In genomic region chr1:235129774-235130570, GRCh38 we compare ENCODE assay signal across 13 cellular contexts. TPM values are rescaled to one million over a fixed set of nuclear protein-coding genes. Genes with fewer than 3 reads are reported as not detected.
DNase-seq lines count a peak whose midpoint lies in the region; ATAC-seq, FAIRE-seq and TF ChIP-seq lines count a peak whose summit lies in the region.
"Had no signal": no experiment of that assay in that cellular context is flagged by ENCODE, and none has a peak within 500 bp of the region (broad histone marks: within the 10 kb centered on the region; RNA-seq: fewer than 3 reads in every experiment).

No MANE protein-coding gene starts in this region.

- 87% methylated on average over 4 of the region's 4 CpGs for WGBS in K562 (ENCODE audit: insufficient coverage, low coverage, missing lambda C conversion rate)
- WGBS in upper lobe of left lung, 2 donors = 95 to 96% methylated on average over 4 of the region's 4 CpGs

- peaks cover 31% of the 10 kb centered on the region for H3K4me1 Mint-ChIP-seq in activated CD4-positive, alpha-beta T cell treated with anti-CD3 and anti-CD28 coated beads for 36 hours
- H3K4me1 Mint-ChIP-seq in neural crest cell = peaks cover 29% of the 10 kb centered on the region

- H3K4me1 ChIP-seq in K562 (replicated peaks in 1 of 2; ENCODE audit: control insufficient read depth in 2 of 2, insufficient read depth in 2 of 2, low read length in 2 of 2) (peaks cover 6 to 11% of the 10 kb centered on the region in 2 experiments; a peak in 4 of 5 replicates), upper lobe of left lung (peaks cover 13 to 34% (median 17%) of the 10 kb centered on the region in 4 donors)

- FAIRE-seq in K562 (lab: Jason Lieb, UNC) = no peak

- no peak overlapping the region for H3K4me2 ChIP-seq in K562 (ENCODE audit: insufficient read depth, low read length)

- no peaks in the 10 kb centered on the region for H3K9me3 Mint-ChIP-seq in activated CD4-positive, alpha-beta T cell treated with anti-CD3 and anti-CD28 coated beads for 36 hours (ENCODE audit: low read depth)
- H3K9me3 Mint-ChIP-seq in neural crest cell = no peaks in the 10 kb centered on the region

- DNase-seq in activated CD4-positive, alpha-beta T cell treated with anti-CD3 and anti-CD28 coated beads for 36 hours = no peak
- no peak for DNase-seq in activated CD4-positive, alpha-beta T cell treated with anti-CD3 and anti-CD28 coated beads for 48 hours
- DNase-seq in LNCaP clone FGC (ENCODE audit: low read depth) (peak; percentile 13), K562 (ENCODE audit: extremely low read depth in 1 of 4, low spot score in 3 of 4) (no peak), neural crest cell (ENCODE audit: low read depth, low spot score) (no peak), dermis blood vessel endothelial cell (no peak), G401 (ENCODE audit: low spot score) (no peak), upper lobe of left lung (no peak)
- DNase-seq: DMS79 treated with DMSO at 0.1 percent for 48 hours, HCEC 1CT, NCI-H2081, T-helper 9 cell, trophoblast cell had no signal

- no peaks in the 10 kb centered on the region for H3K27me3 Mint-ChIP-seq in activated CD4-positive, alpha-beta T cell treated with anti-CD3 and anti-CD28 coated beads for 36 hours
- H3K27me3 Mint-ChIP-seq in neural crest cell (ENCODE audit: low read depth) = no peaks in the 10 kb centered on the region

- H3K4me3 ChIP-seq in LNCaP clone FGC (ENCODE audit: low read depth, low read length) = no peak overlapping the region
- no peak overlapping the region for H3K4me3 ChIP-seq in K562
- H3K4me3 ChIP-seq in upper lobe of left lung = no peak overlapping the region

- CTCF ChIA-PET in activated CD4-positive, alpha-beta T cell treated with anti-CD3 and anti-CD28 coated beads for 36 hours (lab: Charles Lee) = interaction anchor here (0.7 to 1.4 kb wide), 2 partner anchors 9 to 27 kb away, joined by 3 to 4 read pairs; no protein-coding TSS in a partner anchor
- CTCF ChIA-PET in K562 (lab: Yijun Ruan, JAX; ENCODE audit: low intra/inter-chr PET ratio) = no interaction called here

- H3K27ac ChIP-seq in K562 (ENCODE audit: extremely low read depth, low read depth, low read length) (peak overlapping the region; percentile 98; the same call in 1 of the 3 replicates), upper lobe of left lung (no peak overlapping the region)

- peaks cover 18% of the 10 kb centered on the region; the same call in 1 of the 2 replicates for H4K20me1 ChIP-seq in K562 (replicated peaks; ENCODE audit: control insufficient read depth, insufficient read depth, low read length)

- H3K79me2 ChIP-seq in K562 (ENCODE audit: control insufficient read depth, insufficient read depth, low read length) = peaks cover 41% of the 10 kb centered on the region

- TF ChIP-seq CTCF in LNCaP clone FGC (IDR thresholded peaks at IDR 0.05; ENCODE audit: control insufficient read depth, extremely low read depth, insufficient read depth) = no peak
- TF ChIP-seq CTCF in K562 (IDR thresholded peaks at IDR 0.05 in 2 of 3, conservative IDR thresholded peaks at IDR 0.05 in 1 of 3; ENCODE audit: insufficient read depth in 2 of 3, low read depth in 1 of 3, low read length in 3 of 3) = no peak
- TF ChIP-seq CTCF in neural crest cell (conservative IDR thresholded peaks at IDR 0.05) = no peak
- no peak for TF ChIP-seq CTCF in upper lobe of left lung (IDR thresholded peaks at IDR 0.05)

- peaks cover 56% of the 10 kb centered on the region for H3K36me3 ChIP-seq in K562 (ENCODE audit: control insufficient read depth, insufficient read depth, low read length)
- H3K36me3 ChIP-seq in upper lobe of left lung = peaks cover 6 to 43% (median 23%) of the 10 kb centered on the region in 4 donors

- H3K36me3 Mint-ChIP-seq in activated CD4-positive, alpha-beta T cell treated with anti-CD3 and anti-CD28 coated beads for 36 hours (ENCODE audit: low read depth) = peaks cover 34% of the 10 kb centered on the region
- peaks cover 20% of the 10 kb centered on the region for H3K36me3 Mint-ChIP-seq in neural crest cell (ENCODE audit: low read depth)

- no peak; the same call in 1 of the 2 replicates for TF ChIP-seq POLR2A in K562 (conservative IDR thresholded peaks at IDR 0.05)
- TF ChIP-seq POLR2A in upper lobe of left lung (IDR thresholded peaks at IDR 0.05) = no peak

- H3K27me3 ChIP-seq in K562 (ENCODE audit: control insufficient read depth in 2 of 2, insufficient read depth in 2 of 2, low read length in 2 of 2) (no peaks in the 10 kb centered on the region), upper lobe of left lung (no peaks in the 10 kb centered on the region)

- peak overlapping the region; percentile 81 for H3K27ac Mint-ChIP-seq in activated CD4-positive, alpha-beta T cell treated with anti-CD3 and anti-CD28 coated beads for 36 hours
- no peak overlapping the region for H3K27ac Mint-ChIP-seq in neural crest cell (ENCODE audit: unreplicated experiment)

- TF ChIP-seq EP300 in K562 (IDR thresholded peaks at IDR 0.05; ENCODE audit: low read length) (no peak), upper lobe of left lung (IDR thresholded peaks at IDR 0.05) (no peak)

- ATAC-seq in activated CD4-positive, alpha-beta T cell treated with anti-CD3 and anti-CD28 coated beads for 36 hours = no peak
- ATAC-seq in K562 (no peak), upper lobe of left lung (ENCODE audit: low FRiP score in 2 of 2) (no peak)

- TF ChIP-seq RAD21 in K562 (CRISPR knock-in tag; conservative IDR thresholded peaks at IDR 0.05 in 1 of 2, IDR thresholded peaks at IDR 0.05 in 1 of 2) = no peak

- H3K4me3 Mint-ChIP-seq in activated CD4-positive, alpha-beta T cell treated with anti-CD3 and anti-CD28 coated beads for 36 hours = no peak overlapping the region
- H3K4me3 Mint-ChIP-seq in neural crest cell = peak overlapping the region; percentile 99

- H3K9me3 ChIP-seq in K562 (replicated peaks; ENCODE audit: control insufficient read depth, insufficient read depth, low read depth, low read length) (no peaks in the 10 kb centered on the region), upper lobe of left lung (no peaks in the 10 kb centered on the region)

- in situ Hi-C loops in K562 (cut with MboI) (no loop called here), G401 (cut with HindIII; ENCODE audit: low sequenced_read_pairs) (no loop called here)

- BruUV-seq in K562 (replicated peaks; lab: Mats Ljungman, UMichigan) = no TSS peak

- no peaks in the 10 kb centered on the region for H3K9me1 ChIP-seq in K562 (ENCODE audit: control insufficient read depth, insufficient read depth, low read length)

- POLR2A ChIA-PET in activated CD4-positive, alpha-beta T cell treated with anti-CD3 and anti-CD28 coated beads for 36 hours (lab: Charles Lee) = interaction anchor here (1.0 kb wide), 1 partner anchor 31 kb away, joined by 3 read pairs; the partner anchor contains the start of gene RBM34
- POLR2A ChIA-PET in K562 (lab: Yijun Ruan, JAX) = interaction anchor here (0.6 to 2.6 kb wide), 7 partner anchors 10 to 508 kb away, joined by 3 to 21 read pairs (median 5); partner anchors contain the start of gene RBM34

- no peak overlapping the region for H2AFZ ChIP-seq in K562 (ENCODE audit: low read depth, low read length)

- intact Hi-C loops in activated CD4-positive, alpha-beta T cell treated with anti-CD3 and anti-CD28 coated beads for 36 hours (cut with DNase I, micrococcal nuclease) = loop anchor here (1.0 to 5.0 kb wide), 4 partner anchors 25 to 727 kb away; partner anchors contain the start of gene RBM34 (in 1 of the 2)
- intact Hi-C loops in K562 (cut with micrococcal nuclease) = loop anchor here (2.0 kb wide), 1 partner anchor 31 kb away; the partner anchor contains the start of gene RBM34

- H3K9ac ChIP-seq in K562 (ENCODE audit: insufficient read depth in 1 of 2, low read depth in 2 of 2, low read length in 2 of 2) = no peak overlapping the region; a peak in 1 of 4 replicates

RNA-seq across cellular contexts. Expression of gene TOMM20, which starts 1.3 kb away (rescaled TPM):
- total RNA-seq in activated CD4-positive, alpha-beta T cell treated with anti-CD3 and anti-CD28 coated beads for 36 hours = 100 to 1,000 TPM in 1 of 2 experiments, 10 to 100 TPM in 1; 62.1 to 148 TPM
- 63.5 and 133 TPM in 2 replicates for total RNA-seq in K562 (2011; cell fraction: chromatin; rRNA removed; ENCODE audit: low replicate concordance)
- 96.9 and 106 TPM in 2 replicates for total RNA-seq in K562 (2011; cell fraction: nucleolus; rRNA removed)
- total RNA-seq in K562 (2011; cell fraction: nucleoplasm; rRNA removed) = 165 and 259 TPM in 2 replicates
- 136 and 154 TPM in 2 replicates for total RNA-seq in K562 (2014; rRNA removed)
- total RNA-seq in K562 (2014; rRNA removed; fragmentation: Illumina TruSeq; extraction: Trizol) = 165 and 211 TPM in 2 replicates
- total RNA-seq in K562 (2015; rRNA removed; fragmentation: Illumina TruSeq; extraction: Trizol) = 124 and 131 TPM in 2 replicates
- 222 and 252 TPM in 2 replicates for total RNA-seq in K562 (2021)
- 334 and 469 TPM in 2 replicates for polyA plus RNA-seq in K562 (2011; rRNA removed)
- polyA plus RNA-seq in K562 (2011; cell fraction: cytosol; rRNA removed) = 47.6 and 124 TPM in 2 replicates
- polyA plus RNA-seq in K562 (2011; cell fraction: nucleus; rRNA removed) = 46.1 and 107 TPM in 2 replicates
- polyA plus RNA-seq in K562 (2012) = 197 and 293 TPM in 2 replicates
- 231 and 254 TPM in 2 replicates for polyA plus RNA-seq in K562 (2014; fragmentation: Illumina TruSeq; extraction: Trizol)
- 100 to 1,000 TPM in 1 of 2 experiments, 10 to 100 TPM in 1; 70.6 to 102 TPM for polyA plus RNA-seq in K562 (2014; fragmentation: Nextera tagmentation; extraction: Ambion mirVana)
- 159 and 165 TPM in 2 replicates for polyA plus RNA-seq in K562 (2014; rRNA removed)
- polyA minus RNA-seq in K562 (2011; rRNA and poly(A)+ RNA removed) = 154 and 231 TPM in 2 replicates
- 110 and 119 TPM in 2 replicates for polyA minus RNA-seq in K562 (2011; cell fraction: cytosol; rRNA and poly(A)+ RNA removed)
- 35.9 and 64.5 TPM in 2 replicates for polyA minus RNA-seq in K562 (2011; cell fraction: nucleus; rRNA and poly(A)+ RNA removed)
- total RNA-seq in neural crest cell = 150 and 154 TPM in 2 replicates
- total RNA-seq in dermis blood vessel endothelial cell = 65.7 and 83.6 TPM in 2 replicates
- total RNA-seq in G401 (2014; rRNA removed; shearing (Covaris generic)) = 138 and 157 TPM in 2 replicates
- total RNA-seq in upper lobe of left lung = 100 to 1,000 TPM in 2 of 6 donors, 10 to 100 TPM in 4; 37.6 to 124 (median 89.8) TPM

RNA-seq across cellular contexts. Expression of gene RBM34, which starts 31.1 kb away (rescaled TPM):
- 100 to 1,000 TPM; 126 to 154 TPM for total RNA-seq in activated CD4-positive, alpha-beta T cell treated with anti-CD3 and anti-CD28 coated beads for 36 hours
- total RNA-seq in K562 (2011; cell fraction: chromatin; rRNA removed; ENCODE audit: low replicate concordance) = 85.0 and 159 TPM in 2 replicates
- total RNA-seq in K562 (2011; cell fraction: nucleolus; rRNA removed) = 54.9 and 55.4 TPM in 2 replicates
- total RNA-seq in K562 (2011; cell fraction: nucleoplasm; rRNA removed) = 63.6 and 66.9 TPM in 2 replicates
- 96.6 and 98.2 TPM in 2 replicates for total RNA-seq in K562 (2014; rRNA removed)
- total RNA-seq in K562 (2014; rRNA removed; fragmentation: Illumina TruSeq; extraction: Trizol) = 135 and 160 TPM in 2 replicates
- total RNA-seq in K562 (2015; rRNA removed; fragmentation: Illumina TruSeq; extraction: Trizol) = 154 and 162 TPM in 2 replicates
- total RNA-seq in K562 (2021) = 116 and 118 TPM in 2 replicates
- 57.7 and 64.0 TPM in 2 replicates for polyA plus RNA-seq in K562 (2011; rRNA removed)
- polyA plus RNA-seq in K562 (2011; cell fraction: cytosol; rRNA removed) = 24.3 and 29.9 TPM in 2 replicates
- 26.5 and 31.5 TPM in 2 replicates for polyA plus RNA-seq in K562 (2011; cell fraction: nucleus; rRNA removed)
- 146 and 159 TPM in 2 replicates for polyA plus RNA-seq in K562 (2012)
- polyA plus RNA-seq in K562 (2014; fragmentation: Illumina TruSeq; extraction: Trizol) = 145 and 178 TPM in 2 replicates
- polyA plus RNA-seq in K562 (2014; fragmentation: Nextera tagmentation; extraction: Ambion mirVana) = 100 to 1,000 TPM; 116 to 141 TPM
- polyA plus RNA-seq in K562 (2014; rRNA removed) = 99.9 and 124 TPM in 2 replicates
- 26.5 and 35.5 TPM in 2 replicates for polyA minus RNA-seq in K562 (2011; rRNA and poly(A)+ RNA removed)
- 15.4 and 17.8 TPM in 2 replicates for polyA minus RNA-seq in K562 (2011; cell fraction: cytosol; rRNA and poly(A)+ RNA removed)
- polyA minus RNA-seq in K562 (2011; cell fraction: nucleus; rRNA and poly(A)+ RNA removed) = 34.7 and 56.6 TPM in 2 replicates
- 95.0 and 102 TPM in 2 replicates for total RNA-seq in neural crest cell
- total RNA-seq in dermis blood vessel endothelial cell = 37.1 and 55.8 TPM in 2 replicates
- 45.3 and 49.8 TPM in 2 replicates for total RNA-seq in G401 (2014; rRNA removed; shearing (Covaris generic))
- total RNA-seq in upper lobe of left lung = 10 to 100 TPM; 17.3 to 61.0 (median 35.0) TPM
